In genomic region chr1:74611887-74612286, GRCh38 we compare ENCODE assay signal across 20 cellular contexts.
"Had no signal": no experiment of that assay in that cellular context is flagged by ENCODE, and none has a peak within 500 bp of the region (broad histone marks: within the 10 kb centered on the region; RNA-seq: fewer than 3 reads in every experiment).

No MANE protein-coding gene starts in this region.

- H3K4me3 ChIP-seq: esophagus muscularis mucosa, gastrocnemius medialis, heart right ventricle, mucosa of descending colon, right atrium auricular region, sigmoid colon, skin epidermis, thoracic aorta, transverse colon had no signal

- DNase-seq: effector memory CD8-positive, alpha-beta T cell; gastrocnemius medialis; heart right ventricle; islet precursor cell; mucosa of descending colon; naive thymus-derived CD8-positive, alpha-beta T cell; sigmoid colon; stimulated activated CD4-positive, alpha-beta T cell treated with anti-CD3 and anti-CD28 coated beads, Interleukin-2, amount 100 ng/mL, for 24 hours; stimulated activated CD4-positive, alpha-beta T cell treated with anti-CD3 and anti-CD28 coated beads, Interleukin-4, amount 100 ng/mL, for 4 hours; stimulated activated naive B cell treated with anti-CD40 and anti-IgM and Interleukin-4, amounts not matched to agents 10 μg/mL and 1 μg/mL and 100 μg/mL, for 72 hours; stimulated activated naive CD8-positive, alpha-beta T cell treated with anti-CD3 and anti-CD28 coated beads, Interleukin-15, amount 100 ng/mL, for 72 hours; transverse colon had no signal

- H3K36me3 ChIP-seq: esophagus muscularis mucosa, gastrocnemius medialis, heart right ventricle, neutrophil, right atrium auricular region, sigmoid colon, thoracic aorta, transverse colon had no signal

- ATAC-seq: effector memory CD8-positive, alpha-beta T cell; gastrocnemius medialis; heart right ventricle; left lobe of liver; mucosa of descending colon; naive thymus-derived CD8-positive, alpha-beta T cell; stimulated activated naive B cell treated with anti-CD40 and anti-IgM and Interleukin-4, amounts not matched to agents 10 μg/mL and 1 μg/mL and 100 μg/mL, for 72 hours; stimulated activated naive CD8-positive, alpha-beta T cell treated with anti-CD3 and anti-CD28 coated beads, Interleukin-15, amount 100 ng/mL, for 72 hours had no signal

- H3K4me1 ChIP-seq: esophagus muscularis mucosa, gastrocnemius medialis, heart right ventricle, right atrium auricular region, sigmoid colon, transverse colon had no signal

- H3K36me3 Mint-ChIP-seq: naive thymus-derived CD8-positive, alpha-beta T cell; stimulated activated naive B cell treated with anti-CD40 and anti-IgM and Interleukin-4, amounts not matched to agents 10 μg/mL and 1 μg/mL and 100 μg/mL, for 72 hours had no signal

- H3K4me1 Mint-ChIP-seq: naive thymus-derived CD8-positive, alpha-beta T cell; stimulated activated naive B cell treated with anti-CD40 and anti-IgM and Interleukin-4, amounts not matched to agents 10 μg/mL and 1 μg/mL and 100 μg/mL, for 72 hours; stimulated activated naive CD8-positive, alpha-beta T cell treated with anti-CD3 and anti-CD28 coated beads, Interleukin-15, amount 100 ng/mL, for 72 hours had no signal

- H3K4me3 Mint-ChIP-seq: dendritic cell treated with granulocyte-macrophage colony-stimulating factor and Interleukin-4, amounts not matched to agents 40 ng/mL and 50 ng/mL, for 4 days; effector memory CD8-positive, alpha-beta T cell; naive thymus-derived CD8-positive, alpha-beta T cell; stimulated activated naive B cell treated with anti-CD40 and anti-IgM and Interleukin-4, amounts not matched to agents 10 μg/mL and 1 μg/mL and 100 μg/mL, for 72 hours; stimulated activated naive CD8-positive, alpha-beta T cell treated with anti-CD3 and anti-CD28 coated beads, Interleukin-15, amount 100 ng/mL, for 72 hours had no signal

- H3K9me3 ChIP-seq: esophagus muscularis mucosa, gastrocnemius medialis, heart right ventricle, mucosa of descending colon, neutrophil, right atrium auricular region, sigmoid colon, thoracic aorta, transverse colon had no signal

- H3K27me3 Mint-ChIP-seq: dendritic cell treated with granulocyte-macrophage colony-stimulating factor and Interleukin-4, amounts not matched to agents 40 ng/mL and 50 ng/mL, for 4 days; effector memory CD8-positive, alpha-beta T cell; stimulated activated naive B cell treated with anti-CD40 and anti-IgM and Interleukin-4, amounts not matched to agents 10 μg/mL and 1 μg/mL and 100 μg/mL, for 72 hours; stimulated activated naive CD8-positive, alpha-beta T cell treated with anti-CD3 and anti-CD28 coated beads, Interleukin-15, amount 100 ng/mL, for 72 hours had no signal

- H3K27me3 ChIP-seq: esophagus muscularis mucosa, gastrocnemius medialis, heart right ventricle, neutrophil, right atrium auricular region, sigmoid colon, transverse colon had no signal

- H3K9me3 Mint-ChIP-seq: effector memory CD8-positive, alpha-beta T cell; stimulated activated naive B cell treated with anti-CD40 and anti-IgM and Interleukin-4, amounts not matched to agents 10 μg/mL and 1 μg/mL and 100 μg/mL, for 72 hours; stimulated activated naive CD8-positive, alpha-beta T cell treated with anti-CD3 and anti-CD28 coated beads, Interleukin-15, amount 100 ng/mL, for 72 hours had no signal

- H3K27ac Mint-ChIP-seq: dendritic cell treated with granulocyte-macrophage colony-stimulating factor and Interleukin-4, amounts not matched to agents 40 ng/mL and 50 ng/mL, for 4 days; effector memory CD8-positive, alpha-beta T cell; naive thymus-derived CD8-positive, alpha-beta T cell; stimulated activated naive B cell treated with anti-CD40 and anti-IgM and Interleukin-4, amounts not matched to agents 10 μg/mL and 1 μg/mL and 100 μg/mL, for 72 hours; stimulated activated naive CD8-positive, alpha-beta T cell treated with anti-CD3 and anti-CD28 coated beads, Interleukin-15, amount 100 ng/mL, for 72 hours had no signal

- H3K27ac ChIP-seq: epithelial cell of prostate, esophagus muscularis mucosa, gastrocnemius medialis, heart right ventricle, neutrophil, right atrium auricular region, sigmoid colon, skin epidermis, thoracic aorta, transverse colon had no signal
